Comparison of ENCODE assay signal across 8 cellular contexts in the genomic region with DNA sequence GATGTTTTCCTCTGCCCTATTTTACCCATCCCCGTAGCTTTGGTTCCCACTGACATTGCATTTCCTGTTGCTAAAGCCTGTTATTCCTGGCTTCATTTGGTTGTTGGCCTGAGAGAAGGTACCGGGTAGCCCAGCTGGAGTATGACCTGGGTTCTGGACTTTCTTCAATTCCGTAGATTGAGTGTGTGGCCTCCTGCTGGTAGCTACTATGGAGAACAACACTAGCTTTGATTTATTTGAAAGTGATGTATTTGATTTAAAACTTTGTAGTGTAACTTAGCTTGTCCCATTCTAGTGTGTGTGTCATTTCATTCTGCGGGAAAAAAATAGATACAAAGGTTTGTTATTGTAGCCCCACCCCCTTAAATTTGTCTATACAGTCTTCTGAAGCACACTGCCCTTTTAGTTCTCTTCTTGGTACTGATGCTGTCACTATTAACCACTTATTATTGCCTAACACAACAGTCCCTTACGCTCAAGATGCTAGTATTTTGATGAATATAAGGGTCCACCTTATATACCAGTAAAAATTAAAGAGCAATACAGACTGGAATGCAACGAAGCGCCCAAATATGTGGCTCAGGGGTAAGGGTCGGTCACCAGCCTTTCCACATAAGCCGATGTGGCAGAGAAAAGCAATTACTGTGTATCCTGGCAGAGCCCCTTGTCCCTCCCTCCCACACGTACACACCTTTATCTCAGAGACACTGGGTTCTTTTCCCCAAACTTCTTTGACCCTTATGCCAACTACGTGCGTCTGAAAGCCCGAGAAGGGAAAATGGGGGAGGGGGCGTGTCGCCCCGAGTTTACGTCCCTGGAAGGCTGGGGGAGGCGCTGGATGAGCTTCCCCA.
DNase-seq lines count a peak whose midpoint lies in the region; ATAC-seq, FAIRE-seq and TF ChIP-seq lines count a peak whose summit lies in the region.

No MANE protein-coding gene starts in this region.

- H3K4me3 ChIP-seq in OCI-LY1 (ENCODE audit: low read depth, low read length, poor library complexity, severe bottlenecking), result peak overlapping the region; percentile 73

- H3K79me2 ChIP-seq in OCI-LY1 (ENCODE audit: insufficient read depth, low read length), result no peaks in the 10 kb centered on the region

- peak; percentile 63 for DNase-seq in DMS53 (lab: John Stamatoyannopoulos, UW)
- DNase-seq in H54 (ENCODE audit: insufficient read length, low spot score), result no peak
- DNase-seq in central memory CD4-positive, alpha-beta T cell, result peak; percentile 33
- DNase-seq in kidney tubule cell (ENCODE audit: low spot score), result peak; percentile 60
- no peak for DNase-seq in stimulated activated naive CD8-positive, alpha-beta T cell treated with anti-CD3 and anti-CD28 coated beads, Interleukin-15, Interleukin-2, amounts not matched to agents 100 U/mL and 50 U/mL, for 24 hours
- DNase-seq in effector CD4-positive, alpha-beta T cell, result no peak

- H3K27ac ChIP-seq in OCI-LY1 (ENCODE audit: low read depth, low read length, poor library complexity, severe bottlenecking), result peak overlapping the region; percentile 39

- FAIRE-seq in H54 (lab: Jason Lieb, UNC), result peak; percentile 62

- peak; percentile 48; the same call in 1 of the 2 replicates for TF ChIP-seq CTCF in OCI-LY1 (IDR thresholded peaks at IDR 0.05; ENCODE audit: low read length)

- H3K9me3 ChIP-seq in OCI-LY1 (ENCODE audit: low read length), result no peaks in the 10 kb centered on the region

- no peaks in the 10 kb centered on the region for H3K9me2 ChIP-seq in OCI-LY1 (ENCODE audit: low read depth, low read length)

- H3K9ac ChIP-seq in OCI-LY1 (ENCODE audit: low read length), result peak overlapping the region; percentile 82

- H4K20me1 ChIP-seq in OCI-LY1 (ENCODE audit: insufficient read depth, low read length), result no peaks in the 10 kb centered on the region

- peaks cover 36% of the 10 kb centered on the region for H3K36me3 ChIP-seq in OCI-LY1 (ENCODE audit: insufficient read depth, low read length)

- TF ChIP-seq POLR2A in H54 (IDR thresholded peaks at IDR 0.05; ENCODE audit: low read depth, low read length), result no peak

- no peaks in the 10 kb centered on the region for H3F3A ChIP-seq in OCI-LY1 (ENCODE audit: insufficient read depth, low read length)

- ATAC-seq in stimulated activated naive CD8-positive, alpha-beta T cell treated with anti-CD3 and anti-CD28 coated beads, Interleukin-15, Interleukin-2, amounts not matched to agents 100 U/mL and 50 U/mL, for 24 hours, result peak; percentile 2
- ATAC-seq in GM19463 (IDR thresholded peaks at IDR 0.05; ENCODE audit: unreplicated experiment), result no peak

- H3K4me2 ChIP-seq in OCI-LY1 (ENCODE audit: low read length), result peak overlapping the region; percentile 70

- no peaks in the 10 kb centered on the region for H3K27me3 ChIP-seq in OCI-LY1 (ENCODE audit: insufficient read depth, low read length)

- no peak overlapping the region for H2AFZ ChIP-seq in OCI-LY1 (ENCODE audit: low read length)

- H3K4me1 ChIP-seq in OCI-LY1 (ENCODE audit: insufficient read depth, low read length, severe bottlenecking), result peaks cover 48% of the 10 kb centered on the region

Comparison
In these comparisons a context has a peak if more than half of its experiments do, and no peak if none do; other contexts are left out.
1. DNase-seq: peak in DMS53 (single experiment), central memory CD4-positive, alpha-beta T cell (single experiment) and kidney tubule cell (single experiment); none in H54 (single experiment), stimulated activated naive CD8-positive, alpha-beta T cell treated with anti-CD3 and anti-CD28 coated beads, Interleukin-15, Interleukin-2, amounts not matched to agents 100 U/mL and 50 U/mL, for 24 hours (single experiment) and effector CD4-positive, alpha-beta T cell (single experiment).